Comparison of ENCODE assay signal across 8 cellular contexts in genomic region chr18:48974304-48975220, GRCh38. TPM values are rescaled to one million over a fixed set of nuclear protein-coding genes. Genes with fewer than 3 reads are reported as not detected.
DNase-seq lines count a peak whose midpoint lies in the region; ATAC-seq and TF ChIP-seq lines count a peak whose summit lies in the region.

No MANE protein-coding gene starts in this region.

- H3K4me2 ChIP-seq in skeletal muscle satellite cell (ENCODE audit: low read length), result peak overlapping the region; percentile 80

- intact Hi-C loops in activated CD8-positive, alpha-beta T cell treated with anti-CD3 and anti-CD28 coated beads for 36 hours (cut with micrococcal nuclease), result no loop called here

- in situ Hi-C loops in HAP-1 (cut with MboI; ENCODE audit: low sequenced_read_pairs), result no loop called here

- no peak for ATAC-seq in activated CD8-positive, alpha-beta T cell treated with anti-CD3 and anti-CD28 coated beads for 36 hours
- no peak for ATAC-seq in HG02981 (IDR thresholded peaks at IDR 0.05; ENCODE audit: unreplicated experiment)

- H3K36me3 ChIP-seq in HAP-1 (replicated peaks) (no peaks in the 10 kb centered on the region), right atrium auricular region (no peaks in the 10 kb centered on the region), skeletal muscle satellite cell (ENCODE audit: insufficient read depth, low read length) (no peaks in the 10 kb centered on the region)

- H3K27me3 Mint-ChIP-seq in activated CD8-positive, alpha-beta T cell treated with anti-CD3 and anti-CD28 coated beads for 36 hours, result peaks cover 27% of the 10 kb centered on the region

- peak overlapping the region; percentile 50 for H3K27ac Mint-ChIP-seq in activated CD8-positive, alpha-beta T cell treated with anti-CD3 and anti-CD28 coated beads for 36 hours

- H3K9me3 ChIP-seq in HAP-1 (no peaks in the 10 kb centered on the region), right atrium auricular region (no peaks in the 10 kb centered on the region), skeletal muscle satellite cell (replicated peaks; ENCODE audit: low read length) (no peaks in the 10 kb centered on the region)

- H3K4me3 Mint-ChIP-seq in activated CD8-positive, alpha-beta T cell treated with anti-CD3 and anti-CD28 coated beads for 36 hours, result peak overlapping the region; percentile 59

- POLR2A ChIA-PET in activated CD8-positive, alpha-beta T cell treated with anti-CD3 and anti-CD28 coated beads for 36 hours (lab: Charles Lee), result interaction anchor here (1.4 kb wide), 1 partner anchor 23 kb away, joined by 4 read pairs; the partner anchor contains the start of gene SMAD7

- H3K4me3 ChIP-seq in HAP-1 (peak overlapping the region; percentile 48), right atrium auricular region (peak overlapping the region; percentile 64 to 86), skeletal muscle satellite cell (ENCODE audit: low read length) (peak overlapping the region; percentile 70)

- peaks cover 12% of the 10 kb centered on the region for H3K4me1 Mint-ChIP-seq in activated CD8-positive, alpha-beta T cell treated with anti-CD3 and anti-CD28 coated beads for 36 hours (ENCODE audit: low read depth)

- CTCF ChIA-PET in activated CD8-positive, alpha-beta T cell treated with anti-CD3 and anti-CD28 coated beads for 36 hours (lab: Charles Lee), result interaction anchor here (0.9 kb wide), 1 partner anchor 28 kb away, joined by 3 read pairs; no protein-coding TSS in a partner anchor

- DNase-seq in HAP-1 (ENCODE audit: low spot score in 2 of 2), result peak in 1 of 2 experiments; percentile 44
- no peak for DNase-seq in activated CD8-positive, alpha-beta T cell treated with anti-CD3 and anti-CD28 coated beads for 36 hours
- DNase-seq in right atrium auricular region (ENCODE audit: low spot score), result no peak
- DNase-seq in SW 1271 (lab: John Stamatoyannopoulos, UW), result no peak
- no peak for DNase-seq in NCI-H446 treated with DMSO at 0.1 percent for 48 hours (lab: John Stamatoyannopoulos, UW)
- DNase-seq in HT-29 (ENCODE audit: low spot score), result no peak

- H3K4me1 ChIP-seq in HAP-1 (peaks cover 12% of the 10 kb centered on the region), right atrium auricular region (peaks cover 0 to 18% of the 10 kb centered on the region in 2 donors), skeletal muscle satellite cell (ENCODE audit: control insufficient read depth, insufficient read depth, low read length) (peaks cover 21% of the 10 kb centered on the region)

- no peaks in the 10 kb centered on the region for H3K36me3 Mint-ChIP-seq in activated CD8-positive, alpha-beta T cell treated with anti-CD3 and anti-CD28 coated beads for 36 hours (ENCODE audit: low read depth)

- no peak for TF ChIP-seq CTCF in activated CD8-positive, alpha-beta T cell treated with anti-CD3 and anti-CD28 coated beads for 36 hours (IDR thresholded peaks at IDR 0.05)
- no peak for TF ChIP-seq CTCF in right atrium auricular region (IDR thresholded peaks at IDR 0.05)

- peak overlapping the region; percentile 84 for H3K9ac ChIP-seq in skeletal muscle satellite cell (ENCODE audit: low read depth, low read length)

- peak overlapping the region; percentile 90 to 96 for H3K27ac ChIP-seq in right atrium auricular region

- no peaks in the 10 kb centered on the region for H3K9me3 Mint-ChIP-seq in activated CD8-positive, alpha-beta T cell treated with anti-CD3 and anti-CD28 coated beads for 36 hours

- H3K27me3 ChIP-seq in HAP-1 (ENCODE audit: low read depth) (no peaks in the 10 kb centered on the region), right atrium auricular region (no peaks in the 10 kb centered on the region), skeletal muscle satellite cell (ENCODE audit: control insufficient read depth, insufficient read depth, low read length) (no peaks in the 10 kb centered on the region)

RNA-seq across cellular contexts. Expression of gene SMAD7, which starts 23.8 kb away (rescaled TPM):
- total RNA-seq in activated CD8-positive, alpha-beta T cell treated with anti-CD3 and anti-CD28 coated beads for 36 hours, result 10 to 100 TPM; 17.4 to 18.1 TPM
- total RNA-seq in right atrium auricular region, result 10 to 100 TPM; 55.1 to 98.1 TPM
- total RNA-seq in skeletal muscle satellite cell (2012; rRNA removed), result 4.8 and 7.6 TPM in 2 replicates
- total RNA-seq in HT-29 (2014; rRNA removed; shearing (Covaris generic)), result 70.8 and 72.3 TPM in 2 replicates
